ENCODE assay signal across 31 cellular contexts in genomic region chr5:110977927-110978326, GRCh38.
"Had no signal": no experiment of that assay in that cellular context is flagged by ENCODE, and none has a peak within 500 bp of the region (broad histone marks: within the 10 kb centered on the region; RNA-seq: fewer than 3 reads in every experiment).

No MANE protein-coding gene starts in this region.

- FAIRE-seq: keratinocyte, pancreas had no signal

- H3K27ac Mint-ChIP-seq: dendritic cell treated with granulocyte-macrophage colony-stimulating factor and Interleukin-4, amounts not matched to agents 40 ng/mL and 50 ng/mL, for 4 days; endodermal cell; naive B cell; natural killer cell treated with Interleukin-12 subunit alpha and Interleukin-12 subunit beta and Interleukin-15 and Interleukin-18, amount 100 ng/mL, for 72 hours; stimulated activated naive CD8-positive, alpha-beta T cell treated with anti-CD3 and anti-CD28 coated beads, Interleukin-15, amount 100 ng/mL, for 72 hours; type B pancreatic cell had no signal

- H3K4me1 Mint-ChIP-seq: endodermal cell; naive B cell; neural crest cell; stimulated activated naive CD8-positive, alpha-beta T cell treated with anti-CD3 and anti-CD28 coated beads, Interleukin-15, amount 100 ng/mL, for 72 hours had no signal

- H3K4me1 ChIP-seq: colonic mucosa, heart right ventricle, lower lobe of right lung, pancreas, right lobe of liver, testis, tibial artery had no signal

- H3K4me3 ChIP-seq: colonic mucosa, heart right ventricle, lower lobe of right lung, pancreas, right lobe of liver, smooth muscle cell, testis, tibial artery had no signal

- H3K9me3 ChIP-seq: colonic mucosa, lower lobe of right lung, neutrophil, right lobe of liver, testis, tibial artery had no signal

- H3K4me2 ChIP-seq: smooth muscle cell had no signal

- H3K36me3 ChIP-seq: colonic mucosa, heart right ventricle, lower lobe of right lung, neutrophil, pancreas, right lobe of liver, tibial artery had no signal

- H3K4me3 Mint-ChIP-seq: dendritic cell treated with granulocyte-macrophage colony-stimulating factor and Interleukin-4, amounts not matched to agents 40 ng/mL and 50 ng/mL, for 4 days; endodermal cell; natural killer cell treated with Interleukin-12 subunit alpha and Interleukin-12 subunit beta and Interleukin-15 and Interleukin-18, amount 100 ng/mL, for 72 hours; neural crest cell; stimulated activated naive CD8-positive, alpha-beta T cell treated with anti-CD3 and anti-CD28 coated beads, Interleukin-15, amount 100 ng/mL, for 72 hours; type B pancreatic cell had no signal

- ATAC-seq: esophagus mucosa; heart right ventricle; left ventricle myocardium superior; lower lobe of right lung; natural killer cell treated with Interleukin-12 subunit alpha and Interleukin-12 subunit beta and Interleukin-15 and Interleukin-18, amount 100 ng/mL, for 72 hours; pancreas; right lobe of liver; stimulated activated naive CD8-positive, alpha-beta T cell treated with anti-CD3 and anti-CD28 coated beads, Interleukin-15, amount 100 ng/mL, for 72 hours had no signal

- H3K27me3 ChIP-seq: colonic mucosa, heart right ventricle, neutrophil, pancreas, right lobe of liver, testis, tibial artery had no signal

- DNase-seq: colonic mucosa; effector CD8-positive, alpha-beta T cell; endodermal cell; foreskin melanocyte; glutamatergic neuron; heart right ventricle; hypothalamus; left ventricle myocardium superior; lower lobe of right lung; naive B cell; pancreas; retina; right lobe of liver; stimulated activated CD4-positive, alpha-beta T cell treated with anti-CD3 and anti-CD28 coated beads, Interleukin-12 subunit alpha, Interleukin-12 subunit beta, amount 100 ng/mL, for 4 hours; stimulated activated CD4-positive, alpha-beta T cell treated with anti-CD3 and anti-CD28 coated beads, Interleukin-1b, Interleukin-23, amount 100 ng/mL, for 48 hours; stimulated activated CD4-positive, alpha-beta T cell treated with anti-CD3 and anti-CD28 coated beads, Interleukin-4, amount 100 ng/mL, for 1 hour; stimulated activated CD8-positive, alpha-beta memory T cell treated with anti-CD3 and anti-CD28 coated beads, Interleukin-4, amount 100 ng/mL, for 48 hours; stimulated activated naive CD4-positive, alpha-beta T cell; stimulated activated naive CD8-positive, alpha-beta T cell treated with anti-CD3 and anti-CD28 coated beads, Interleukin-15, amount 100 ng/mL, for 72 hours; substantia nigra; testis; tibial artery had no signal

- H3K9me3 Mint-ChIP-seq: type B pancreatic cell had no signal

- H3K27me3 Mint-ChIP-seq: dendritic cell treated with granulocyte-macrophage colony-stimulating factor and Interleukin-4, amounts not matched to agents 40 ng/mL and 50 ng/mL, for 4 days; natural killer cell treated with Interleukin-12 subunit alpha and Interleukin-12 subunit beta and Interleukin-15 and Interleukin-18, amount 100 ng/mL, for 72 hours; stimulated activated naive CD8-positive, alpha-beta T cell treated with anti-CD3 and anti-CD28 coated beads, Interleukin-15, amount 100 ng/mL, for 72 hours had no signal

- H3K36me3 Mint-ChIP-seq: natural killer cell treated with Interleukin-12 subunit alpha and Interleukin-12 subunit beta and Interleukin-15 and Interleukin-18, amount 100 ng/mL, for 72 hours; type B pancreatic cell had no signal

- H3K27ac ChIP-seq: colonic mucosa, epithelial cell of prostate, heart right ventricle, lower lobe of right lung, neutrophil, pancreas, right lobe of liver, testis, tibial artery had no signal
